Comparison of ENCODE assay signal across 10 cellular contexts in the genomic region with DNA sequence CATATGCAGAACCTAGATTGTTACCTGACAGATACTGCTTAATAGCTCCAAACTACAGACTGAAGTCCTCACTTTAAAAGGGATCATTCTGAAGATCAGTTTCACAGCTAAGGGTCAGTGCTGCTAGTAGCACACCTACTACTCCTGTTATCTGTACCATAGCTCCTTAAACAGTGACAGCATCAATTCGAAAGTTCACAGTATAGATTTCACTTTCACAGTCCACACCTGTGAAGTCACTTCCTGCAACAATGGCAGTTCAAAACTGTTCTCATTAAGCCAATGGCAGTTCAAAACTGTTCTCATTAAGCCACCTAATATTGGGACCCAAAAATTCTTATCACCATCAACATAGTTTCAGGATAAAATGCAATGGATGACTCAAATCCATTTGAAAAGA. TPM values are rescaled to one million over a fixed set of nuclear protein-coding genes. Genes with fewer than 3 reads are reported as not detected.
DNase-seq lines count a peak whose midpoint lies in the region; ATAC-seq and TF ChIP-seq lines count a peak whose summit lies in the region.
"Had no signal": no experiment of that assay in that cellular context is flagged by ENCODE, and none has a peak within 500 bp of the region (broad histone marks: within the 10 kb centered on the region; RNA-seq: fewer than 3 reads in every experiment).

No MANE protein-coding gene starts in this region.

- H3K4me1 ChIP-seq in sigmoid colon: no peaks in the 10 kb centered on the region
- H3K4me1 ChIP-seq: upper lobe of right lung had no signal

- H3K36me3 Mint-ChIP-seq in activated T-cell treated with anti-CD3 and anti-CD28 coated beads, Interleukin-2, amount 50 U/mL, for 72 hours (ENCODE audit: insufficient read depth in 2 of 2): no peaks in the 10 kb centered on the region
- no peaks in the 10 kb centered on the region for H3K36me3 Mint-ChIP-seq in stimulated activated naive B cell treated with anti-CD40 and anti-IgM and Interleukin-4, amounts not matched to agents 10 μg/mL and 1 μg/mL and 100 μg/mL, for 72 hours

- peaks cover 0 to 2% (median 0%) of the 10 kb centered on the region in 4 donors for H3K9me3 ChIP-seq in sigmoid colon
- H3K9me3 ChIP-seq: upper lobe of right lung had no signal

- intact Hi-C loops in sigmoid colon (cut with DNase I): no loop called here

- H3K9me3 Mint-ChIP-seq in activated T-cell treated with anti-CD3 and anti-CD28 coated beads, Interleukin-2, amount 50 U/mL, for 72 hours: peaks cover 0 to 2% of the 10 kb centered on the region in 2 donors
- peaks cover 0 to 1% of the 10 kb centered on the region in 2 donors for H3K9me3 Mint-ChIP-seq in stimulated activated naive B cell treated with anti-CD40 and anti-IgM and Interleukin-4, amounts not matched to agents 10 μg/mL and 1 μg/mL and 100 μg/mL, for 72 hours

- WGBS in sigmoid colon, 2 donors: 50 to 60% methylated on average over 1 of the region's 1 CpG

- H3K27ac Mint-ChIP-seq in activated T-cell treated with anti-CD3 and anti-CD28 coated beads, Interleukin-2, amount 50 U/mL, for 72 hours: peak overlapping the region; percentile 65
- H3K27ac Mint-ChIP-seq in stimulated activated naive B cell treated with anti-CD40 and anti-IgM and Interleukin-4, amounts not matched to agents 10 μg/mL and 1 μg/mL and 100 μg/mL, for 72 hours: no peak overlapping the region

- no peak for TF ChIP-seq EP300 in sigmoid colon (IDR thresholded peaks at IDR 0.05)

- H3K4me3 ChIP-seq in sigmoid colon: no peak overlapping the region
- H3K4me3 ChIP-seq: upper lobe of right lung had no signal

- ATAC-seq in activated T-cell treated with anti-CD3 and anti-CD28 coated beads, Interleukin-2, amount 50 U/mL, for 72 hours (replicated peaks in 1 of 2): peak; percentile 69 to 88
- ATAC-seq in GM21619 (IDR thresholded peaks at IDR 0.05; ENCODE audit: unreplicated experiment): peak; percentile 100
- peak; percentile 100 for ATAC-seq in HG03342 (IDR thresholded peaks at IDR 0.05; ENCODE audit: unreplicated experiment)
- peak; percentile 53 to 63 for ATAC-seq in stimulated activated naive B cell treated with anti-CD40 and anti-IgM and Interleukin-4, amounts not matched to agents 10 μg/mL and 1 μg/mL and 100 μg/mL, for 72 hours (replicated peaks)
- ATAC-seq: upper lobe of right lung had no signal

- peaks cover 21% of the 10 kb centered on the region for H3K4me1 Mint-ChIP-seq in activated T-cell treated with anti-CD3 and anti-CD28 coated beads, Interleukin-2, amount 50 U/mL, for 72 hours (ENCODE audit: low read depth)
- H3K4me1 Mint-ChIP-seq in stimulated activated naive B cell treated with anti-CD40 and anti-IgM and Interleukin-4, amounts not matched to agents 10 μg/mL and 1 μg/mL and 100 μg/mL, for 72 hours: peaks cover 6 to 14% of the 10 kb centered on the region in 2 donors

- peak overlapping the region in 1 of 2 donors; percentile 39 for H3K4me3 Mint-ChIP-seq in activated T-cell treated with anti-CD3 and anti-CD28 coated beads, Interleukin-2, amount 50 U/mL, for 72 hours
- no peak overlapping the region for H3K4me3 Mint-ChIP-seq in stimulated activated naive B cell treated with anti-CD40 and anti-IgM and Interleukin-4, amounts not matched to agents 10 μg/mL and 1 μg/mL and 100 μg/mL, for 72 hours

- H3K27me3 ChIP-seq in sigmoid colon: no peaks in the 10 kb centered on the region
- H3K27me3 ChIP-seq: upper lobe of right lung had no signal

- no peak for DNase-seq in activated T-cell treated with anti-CD3 and anti-CD28 coated beads, Interleukin-2, amount 50 U/mL, for 72 hours
- DNase-seq in activated T-cell treated with anti-CD3 and anti-CD28 coated beads for 4 hours (no peak), NCI-H2227 treated with DMSO at 0.1 percent for 48 hours (lab: John Stamatoyannopoulos, UW) (no peak), NCI-H2107 treated with DMSO at 0.1 percent for 48 hours (lab: John Stamatoyannopoulos, UW; ENCODE audit: unreplicated experiment) (no peak), sigmoid colon (no peak)
- DNase-seq in stimulated activated naive B cell treated with anti-CD40 and anti-IgM and Interleukin-4, amounts not matched to agents 10 μg/mL and 1 μg/mL and 100 μg/mL, for 72 hours: no peak
- DNase-seq: glutamatergic neuron, upper lobe of right lung had no signal

- TF ChIP-seq POLR2A in sigmoid colon (IDR thresholded peaks at IDR 0.05): no peak

- TF ChIP-seq CTCF in sigmoid colon (IDR thresholded peaks at IDR 0.05): no peak

- no peaks in the 10 kb centered on the region for H3K27me3 Mint-ChIP-seq in activated T-cell treated with anti-CD3 and anti-CD28 coated beads, Interleukin-2, amount 50 U/mL, for 72 hours (ENCODE audit: low read depth)
- no peaks in the 10 kb centered on the region for H3K27me3 Mint-ChIP-seq in stimulated activated naive B cell treated with anti-CD40 and anti-IgM and Interleukin-4, amounts not matched to agents 10 μg/mL and 1 μg/mL and 100 μg/mL, for 72 hours

- no peak overlapping the region for H3K27ac ChIP-seq in sigmoid colon
- H3K27ac ChIP-seq: upper lobe of right lung had no signal

- no peaks in the 10 kb centered on the region for H3K36me3 ChIP-seq in sigmoid colon
- H3K36me3 ChIP-seq: upper lobe of right lung had no signal

RNA-seq across cellular contexts. Expression of a gene that starts 10.7 kb away (rescaled TPM):
- total RNA-seq in activated T-cell treated with anti-CD3 and anti-CD28 coated beads, Interleukin-2, amount 50 U/mL, for 72 hours: 10 to 100 TPM; 20.4 to 25.6 TPM
- total RNA-seq in sigmoid colon: 10 to 100 TPM; 32.1 to 37.7 (median 36.1) TPM
- 1 to 10 TPM; 2.4 to 5.6 (median 3.2) TPM for polyA plus RNA-seq in sigmoid colon
